Comparison of ENCODE assay signal across 1 cellular context in the genomic region with DNA sequence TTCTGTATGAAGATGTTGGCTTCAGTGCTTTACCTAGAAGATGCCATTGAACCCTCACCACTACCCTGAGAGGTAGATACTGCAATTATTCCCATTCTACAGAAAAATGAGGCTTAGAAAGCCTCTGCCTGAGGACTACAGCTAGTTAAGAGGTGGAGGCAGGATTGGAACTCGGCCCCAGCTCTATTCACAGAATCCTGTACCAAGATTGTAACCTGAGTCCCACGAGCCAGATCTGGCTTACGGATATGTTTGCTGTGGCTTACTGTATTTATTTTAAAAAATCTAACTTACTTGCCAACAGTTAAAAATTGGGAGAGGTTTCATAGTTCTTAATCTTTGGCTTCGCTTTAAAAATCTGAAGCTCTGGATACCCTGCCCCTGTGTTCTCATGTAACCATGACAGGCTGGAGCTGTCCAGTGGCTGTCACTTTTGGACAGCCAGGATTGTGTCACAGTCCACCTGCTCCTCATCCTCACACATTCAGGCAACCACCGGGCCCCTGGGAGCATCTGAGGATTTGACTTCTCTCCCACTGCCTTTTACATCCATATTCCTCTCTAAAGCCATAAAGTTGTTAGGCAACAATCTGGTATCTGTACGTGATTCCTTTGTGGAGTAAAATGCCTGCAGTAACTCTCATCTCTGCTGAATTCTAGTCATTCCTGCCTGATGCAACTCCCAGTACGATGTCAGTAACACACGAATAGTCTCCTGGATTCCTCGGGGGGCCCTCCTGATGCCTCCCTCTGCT.
TF ChIP-seq lines count a peak whose summit lies in the region.

No MANE protein-coding gene starts in this region.

TF ChIP-seq in GM23338, 12 proteins besides CTCF, POLR2A, EP300 and RAD21 (continued from another document):
- TF ChIP-seq, protein P1, sequence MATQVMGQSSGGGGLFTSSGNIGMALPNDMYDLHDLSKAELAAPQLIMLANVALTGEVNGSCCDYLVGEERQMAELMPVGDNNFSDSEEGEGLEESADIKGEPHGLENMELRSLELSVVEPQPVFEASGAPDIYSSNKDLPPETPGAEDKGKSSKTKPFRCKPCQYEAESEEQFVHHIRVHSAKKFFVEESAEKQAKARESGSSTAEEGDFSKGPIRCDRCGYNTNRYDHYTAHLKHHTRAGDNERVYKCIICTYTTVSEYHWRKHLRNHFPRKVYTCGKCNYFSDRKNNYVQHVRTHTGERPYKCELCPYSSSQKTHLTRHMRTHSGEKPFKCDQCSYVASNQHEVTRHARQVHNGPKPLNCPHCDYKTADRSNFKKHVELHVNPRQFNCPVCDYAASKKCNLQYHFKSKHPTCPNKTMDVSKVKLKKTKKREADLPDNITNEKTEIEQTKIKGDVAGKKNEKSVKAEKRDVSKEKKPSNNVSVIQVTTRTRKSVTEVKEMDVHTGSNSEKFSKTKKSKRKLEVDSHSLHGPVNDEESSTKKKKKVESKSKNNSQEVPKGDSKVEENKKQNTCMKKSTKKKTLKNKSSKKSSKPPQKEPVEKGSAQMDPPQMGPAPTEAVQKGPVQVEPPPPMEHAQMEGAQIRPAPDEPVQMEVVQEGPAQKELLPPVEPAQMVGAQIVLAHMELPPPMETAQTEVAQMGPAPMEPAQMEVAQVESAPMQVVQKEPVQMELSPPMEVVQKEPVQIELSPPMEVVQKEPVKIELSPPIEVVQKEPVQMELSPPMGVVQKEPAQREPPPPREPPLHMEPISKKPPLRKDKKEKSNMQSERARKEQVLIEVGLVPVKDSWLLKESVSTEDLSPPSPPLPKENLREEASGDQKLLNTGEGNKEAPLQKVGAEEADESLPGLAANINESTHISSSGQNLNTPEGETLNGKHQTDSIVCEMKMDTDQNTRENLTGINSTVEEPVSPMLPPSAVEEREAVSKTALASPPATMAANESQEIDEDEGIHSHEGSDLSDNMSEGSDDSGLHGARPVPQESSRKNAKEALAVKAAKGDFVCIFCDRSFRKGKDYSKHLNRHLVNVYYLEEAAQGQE (IDR thresholded peaks at IDR 0.05; ENCODE audit: unreplicated experiment) = no peak
- TF ChIP-seq JUNB (IDR thresholded peaks at IDR 0.05; ENCODE audit: unreplicated experiment) = no peak
- TF ChIP-seq, protein P2, sequence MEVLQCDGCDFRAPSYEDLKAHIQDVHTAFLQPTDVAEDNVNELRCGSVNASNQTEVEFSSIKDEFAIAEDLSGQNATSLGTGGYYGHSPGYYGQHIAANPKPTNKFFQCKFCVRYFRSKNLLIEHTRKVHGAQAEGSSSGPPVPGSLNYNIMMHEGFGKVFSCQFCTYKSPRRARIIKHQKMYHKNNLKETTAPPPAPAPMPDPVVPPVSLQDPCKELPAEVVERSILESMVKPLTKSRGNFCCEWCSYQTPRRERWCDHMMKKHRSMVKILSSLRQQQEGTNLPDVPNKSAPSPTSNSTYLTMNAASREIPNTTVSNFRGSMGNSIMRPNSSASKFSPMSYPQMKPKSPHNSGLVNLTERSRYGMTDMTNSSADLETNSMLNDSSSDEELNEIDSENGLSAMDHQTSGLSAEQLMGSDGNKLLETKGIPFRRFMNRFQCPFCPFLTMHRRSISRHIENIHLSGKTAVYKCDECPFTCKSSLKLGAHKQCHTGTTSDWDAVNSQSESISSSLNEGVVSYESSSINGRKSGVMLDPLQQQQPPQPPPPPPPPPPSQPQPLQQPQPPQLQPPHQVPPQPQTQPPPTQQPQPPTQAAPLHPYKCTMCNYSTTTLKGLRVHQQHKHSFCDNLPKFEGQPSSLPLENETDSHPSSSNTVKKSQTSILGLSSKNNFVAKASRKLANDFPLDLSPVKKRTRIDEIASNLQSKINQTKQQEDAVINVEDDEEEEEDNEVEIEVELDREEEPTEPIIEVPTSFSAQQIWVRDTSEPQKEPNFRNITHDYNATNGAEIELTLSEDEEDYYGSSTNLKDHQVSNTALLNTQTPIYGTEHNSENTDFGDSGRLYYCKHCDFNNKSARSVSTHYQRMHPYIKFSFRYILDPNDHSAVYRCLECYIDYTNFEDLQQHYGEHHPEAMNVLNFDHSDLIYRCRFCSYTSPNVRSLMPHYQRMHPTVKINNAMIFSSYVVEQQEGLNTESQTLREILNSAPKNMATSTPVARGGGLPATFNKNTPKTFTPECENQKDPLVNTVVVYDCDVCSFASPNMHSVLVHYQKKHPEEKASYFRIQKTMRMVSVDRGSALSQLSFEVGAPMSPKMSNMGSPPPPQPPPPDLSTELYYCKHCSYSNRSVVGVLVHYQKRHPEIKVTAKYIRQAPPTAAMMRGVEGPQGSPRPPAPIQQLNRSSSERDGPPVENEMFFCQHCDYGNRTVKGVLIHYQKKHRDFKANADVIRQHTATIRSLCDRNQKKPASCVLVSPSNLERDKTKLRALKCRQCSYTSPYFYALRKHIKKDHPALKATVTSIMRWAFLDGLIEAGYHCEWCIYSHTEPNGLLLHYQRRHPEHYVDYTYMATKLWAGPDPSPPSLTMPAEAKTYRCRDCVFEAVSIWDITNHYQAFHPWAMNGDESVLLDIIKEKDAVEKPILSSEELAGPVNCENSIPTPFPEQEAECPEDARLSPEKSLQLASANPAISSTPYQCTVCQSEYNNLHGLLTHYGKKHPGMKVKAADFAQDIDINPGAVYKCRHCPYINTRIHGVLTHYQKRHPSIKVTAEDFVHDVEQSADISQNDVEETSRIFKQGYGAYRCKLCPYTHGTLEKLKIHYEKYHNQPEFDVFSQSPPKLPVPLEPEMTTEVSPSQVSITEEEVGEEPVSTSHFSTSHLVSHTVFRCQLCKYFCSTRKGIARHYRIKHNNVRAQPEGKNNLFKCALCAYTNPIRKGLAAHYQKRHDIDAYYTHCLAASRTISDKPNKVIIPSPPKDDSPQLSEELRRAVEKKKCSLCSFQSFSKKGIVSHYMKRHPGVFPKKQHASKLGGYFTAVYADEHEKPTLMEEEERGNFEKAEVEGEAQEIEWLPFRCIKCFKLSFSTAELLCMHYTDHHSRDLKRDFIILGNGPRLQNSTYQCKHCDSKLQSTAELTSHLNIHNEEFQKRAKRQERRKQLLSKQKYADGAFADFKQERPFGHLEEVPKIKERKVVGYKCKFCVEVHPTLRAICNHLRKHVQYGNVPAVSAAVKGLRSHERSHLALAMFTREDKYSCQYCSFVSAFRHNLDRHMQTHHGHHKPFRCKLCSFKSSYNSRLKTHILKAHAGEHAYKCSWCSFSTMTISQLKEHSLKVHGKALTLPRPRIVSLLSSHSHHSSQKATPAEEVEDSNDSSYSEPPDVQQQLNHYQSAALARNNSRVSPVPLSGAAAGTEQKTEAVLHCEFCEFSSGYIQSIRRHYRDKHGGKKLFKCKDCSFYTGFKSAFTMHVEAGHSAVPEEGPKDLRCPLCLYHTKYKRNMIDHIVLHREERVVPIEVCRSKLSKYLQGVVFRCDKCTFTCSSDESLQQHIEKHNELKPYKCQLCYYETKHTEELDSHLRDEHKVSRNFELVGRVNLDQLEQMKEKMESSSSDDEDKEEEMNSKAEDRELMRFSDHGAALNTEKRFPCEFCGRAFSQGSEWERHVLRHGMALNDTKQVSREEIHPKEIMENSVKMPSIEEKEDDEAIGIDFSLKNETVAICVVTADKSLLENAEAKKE (CRISPR knock-in tag; IDR thresholded peaks at IDR 0.05) = no peak
- no peak for TF ChIP-seq NANOG (IDR thresholded peaks at IDR 0.05; ENCODE audit: borderline replicate concordance)
- no peak for TF ChIP-seq POLR2AphosphoS5 (IDR thresholded peaks at IDR 0.05; ENCODE audit: low read depth)
- TF ChIP-seq EZH2phosphoT487 (IDR thresholded peaks at IDR 0.05; ENCODE audit: unreplicated experiment) = no peak
- TF ChIP-seq ZNF331 (CRISPR knock-in tag; IDR thresholded peaks at IDR 0.05; ENCODE audit: low read depth) = no peak
TF ChIP-seq in GM23338: peak in this region for 0.
